28 cellular contexts compared by ENCODE assay signal in the genomic region with DNA sequence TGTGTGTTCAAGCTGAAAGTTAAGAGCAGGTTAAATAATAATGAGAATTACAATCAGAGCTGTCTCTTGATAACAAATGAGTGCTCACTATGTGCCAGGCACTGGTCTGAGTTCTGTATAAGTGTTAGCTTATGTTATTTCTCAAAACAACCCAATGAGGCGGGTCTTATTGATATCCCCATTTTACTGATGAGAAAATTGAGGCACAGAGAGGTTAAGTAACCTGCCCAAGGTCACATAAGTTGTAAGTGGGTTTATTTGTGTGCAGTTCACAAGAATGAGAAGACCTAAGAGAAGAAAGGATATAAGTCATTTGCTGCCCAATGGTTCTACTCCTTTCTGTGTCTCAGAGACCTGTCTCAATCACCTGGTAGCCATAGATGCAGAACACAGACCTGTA. TPM values are rescaled to one million over a fixed set of nuclear protein-coding genes. Genes with fewer than 3 reads are reported as not detected.
A peak's percentile ranks its signal among the peaks of the same experiment; 100 is the strongest.
DNase-seq lines count a peak whose midpoint lies in the region; ATAC-seq, FAIRE-seq and TF ChIP-seq lines count a peak whose summit lies in the region.
"Had no signal": no experiment of that assay in that cellular context is flagged by ENCODE, and none has a peak within 500 bp of the region (broad histone marks: within the 10 kb centered on the region; RNA-seq: fewer than 3 reads in every experiment).

No MANE protein-coding gene starts in this region.

- intact Hi-C loops in K562 (cut with micrococcal nuclease) (no loop called here), Right ventricle myocardium inferior (cut with DNase I) (no loop called here)

- H3K9ac ChIP-seq in GM23248 = peak overlapping the region; percentile 53
- H3K9ac ChIP-seq in K562 (ENCODE audit: insufficient read depth in 1 of 2, low read depth in 2 of 2, low read length in 2 of 2) = no peak overlapping the region
- H3K9ac ChIP-seq: KMS-11 had no signal

- no peak for TF ChIP-seq POLR2A in K562 (conservative IDR thresholded peaks at IDR 0.05)

- H3K79me2 ChIP-seq in GM23248 (ENCODE audit: insufficient read depth) = no peaks in the 10 kb centered on the region
- no peaks in the 10 kb centered on the region for H3K79me2 ChIP-seq in K562 (ENCODE audit: control insufficient read depth, insufficient read depth, low read length)
- no peaks in the 10 kb centered on the region for H3K79me2 ChIP-seq in osteoblast (ENCODE audit: insufficient read depth, low read length)

- H3K27me3 Mint-ChIP-seq in CD4-positive, CD25-positive, alpha-beta regulatory T cell = no peaks in the 10 kb centered on the region
- H3K27me3 Mint-ChIP-seq: activated naive CD8-positive, alpha-beta T cell treated with anti-CD3 and anti-CD28 coated beads, Interleukin-2, amount 10 ng/mL, durations not matched to agents 7 days and 5 days had no signal

- H3K4me2 ChIP-seq in GM23248 (ENCODE audit: unreplicated experiment) (peak overlapping the region; percentile 64), K562 (ENCODE audit: insufficient read depth, low read length) (no peak overlapping the region), osteoblast (ENCODE audit: insufficient read depth, low read length) (peak overlapping the region; percentile 41)
- H3K4me2 ChIP-seq: GM23338, KMS-11 had no signal

- FAIRE-seq in K562 (lab: Jason Lieb, UNC) = no peak
- FAIRE-seq: D721Med, islet of Langerhans, small intestine had no signal

- no peaks in the 10 kb centered on the region for H3K9me2 ChIP-seq in GM23248 (ENCODE audit: insufficient read depth)

- H3F3A ChIP-seq in GM23248 (ENCODE audit: insufficient read depth) = peaks cover 17% of the 10 kb centered on the region; the same call in 1 of the 2 replicates

- no peak for DNase-seq in CD4-positive, CD25-positive, alpha-beta regulatory T cell
- no peak for DNase-seq in GM23248
- DNase-seq in K562 (ENCODE audit: extremely low read depth in 1 of 4, low spot score in 3 of 4) = no peak
- no peak for DNase-seq in osteoblast (ENCODE audit: insufficient read length, low spot score, missing footprints)
- no peak for DNase-seq in Right ventricle myocardium inferior (ENCODE audit: missing footprints)
- no peak for DNase-seq in substantia nigra (lab: John Stamatoyannopoulos, UW)
- DNase-seq: activated CD8-positive, alpha-beta memory T cell treated with anti-CD3 and anti-CD28 coated beads, Interleukin-2, amount 50 U/mL, for 4 hours; activated naive CD8-positive, alpha-beta T cell treated with anti-CD3 and anti-CD28 coated beads, Interleukin-2, amount 10 ng/mL, durations not matched to agents 7 days and 5 days; AML-193; dermis blood vessel endothelial cell; lower lobe of right lung; NCI-H2081; NCI-H446 treated with DMSO at 0.1 percent for 48 hours; NK-92 treated with Interleukin-12 subunit alpha and Interleukin-12 subunit beta, amount 100 ng/mL, for 24 hours; psoas muscle; small intestine; stimulated activated CD4-positive, alpha-beta T cell treated with anti-CD3 and anti-CD28 coated beads, Interleukin-4, amount 100 ng/mL, for 1 hour; T1000 had no signal

- TF ChIP-seq RAD21 in K562 (CRISPR knock-in tag; conservative IDR thresholded peaks at IDR 0.05 in 1 of 2, IDR thresholded peaks at IDR 0.05 in 1 of 2) = no peak

- H3K27me3 ChIP-seq in CD4-positive, CD25-positive, alpha-beta regulatory T cell (ENCODE audit: control insufficient read depth, insufficient read depth, low read length) = no peaks in the 10 kb centered on the region
- H3K27me3 ChIP-seq in GM23248 (replicated peaks; ENCODE audit: insufficient read depth) (no peaks in the 10 kb centered on the region), K562 (ENCODE audit: control insufficient read depth in 2 of 2, insufficient read depth in 2 of 2, low read length in 2 of 2) (peaks cover 5 to 22% of the 10 kb centered on the region in 2 experiments), osteoblast (ENCODE audit: insufficient read depth, low read length) (no peaks in the 10 kb centered on the region)

- BruUV-seq in K562 (replicated peaks; lab: Mats Ljungman, UMichigan) = no TSS peak

- peaks cover 89% of the 10 kb centered on the region for H3K36me3 ChIP-seq in CD4-positive, CD25-positive, alpha-beta regulatory T cell (ENCODE audit: control insufficient read depth, insufficient read depth, low read length)
- no peaks in the 10 kb centered on the region for H3K36me3 ChIP-seq in GM23248 (ENCODE audit: low read depth)
- no peaks in the 10 kb centered on the region for H3K36me3 ChIP-seq in K562 (ENCODE audit: control insufficient read depth, insufficient read depth, low read length)
- H3K36me3 ChIP-seq in osteoblast (ENCODE audit: insufficient read depth, low read length) = no peaks in the 10 kb centered on the region

- POLR2A ChIA-PET in K562 (lab: Yijun Ruan, JAX) = no interaction called here

- CTCF ChIA-PET in K562 (lab: Yijun Ruan, JAX; ENCODE audit: low intra/inter-chr PET ratio) = no interaction called here

- in situ Hi-C loops in GM23248 (cut with MboI) = no loop called here
- in situ Hi-C loops in K562 (cut with MboI) = no loop called here

- no peak overlapping the region for H3K27ac ChIP-seq in CD4-positive, CD25-positive, alpha-beta regulatory T cell (ENCODE audit: insufficient read depth, low read length, poor library complexity, severe bottlenecking)
- H3K27ac ChIP-seq in GM23248 = peak overlapping the region; percentile 69
- H3K27ac ChIP-seq in K562 (ENCODE audit: extremely low read depth, low read depth, low read length) = no peak overlapping the region
- peak overlapping the region; percentile 6 for H3K27ac ChIP-seq in osteoblast (ENCODE audit: low read depth, low read length)
- H3K27ac ChIP-seq in substantia nigra (ENCODE audit: low read depth, low read length, poor library complexity, severe bottlenecking) = no peak overlapping the region
- H3K27ac ChIP-seq: KMS-11, lower lobe of right lung, psoas muscle had no signal

- TF ChIP-seq EP300 in K562 (IDR thresholded peaks at IDR 0.05; ENCODE audit: low read length) = no peak

- no peak overlapping the region for H3K4me3 ChIP-seq in CD4-positive, CD25-positive, alpha-beta regulatory T cell (ENCODE audit: low read depth, low read length)
- H3K4me3 ChIP-seq in GM23248 = no peak overlapping the region
- no peak overlapping the region for H3K4me3 ChIP-seq in K562
- H3K4me3 ChIP-seq in osteoblast (ENCODE audit: insufficient read depth, low read length) = no peak overlapping the region
- H3K4me3 ChIP-seq: GM23338, lower lobe of right lung, psoas muscle had no signal

- no peaks in the 10 kb centered on the region for H3K9me3 ChIP-seq in CD4-positive, CD25-positive, alpha-beta regulatory T cell (ENCODE audit: control insufficient read depth in 2 of 2, low read length in 2 of 2)
- H3K9me3 ChIP-seq in GM23248 (ENCODE audit: low read depth) = no peaks in the 10 kb centered on the region
- no peaks in the 10 kb centered on the region for H3K9me3 ChIP-seq in K562 (replicated peaks; ENCODE audit: control insufficient read depth, insufficient read depth, low read depth, low read length)
- H3K9me3 ChIP-seq in osteoblast (ENCODE audit: low read depth, low read length) = no peaks in the 10 kb centered on the region
- H3K9me3 ChIP-seq: lower lobe of right lung, psoas muscle had no signal

- no peak for ATAC-seq in CD4-positive, CD25-positive, alpha-beta regulatory T cell (ENCODE audit: low read depth in 2 of 2)
- ATAC-seq in K562 = no peak
- ATAC-seq in GM19455 (IDR thresholded peaks at IDR 0.05; ENCODE audit: unreplicated experiment) = no peak
- no peak for ATAC-seq in Right ventricle myocardium inferior
- ATAC-seq: GM23338, lower lobe of right lung, psoas muscle, SK-N-SH treated with all-trans-retinoic acid at 6 μM for 48 hours had no signal

- peak overlapping the region; percentile 64 for H2AFZ ChIP-seq in GM23248
- H2AFZ ChIP-seq in K562 (ENCODE audit: low read depth, low read length) = no peak overlapping the region
- no peak overlapping the region for H2AFZ ChIP-seq in osteoblast (ENCODE audit: low read length)
- H2AFZ ChIP-seq: GM23338 had no signal

- peaks cover 68% of the 10 kb centered on the region for H3K36me3 Mint-ChIP-seq in CD4-positive, CD25-positive, alpha-beta regulatory T cell

- H3K4me1 ChIP-seq in CD4-positive, CD25-positive, alpha-beta regulatory T cell (ENCODE audit: control insufficient read depth, insufficient read depth, low read length, poor library complexity, severe bottlenecking) = no peaks in the 10 kb centered on the region
- H3K4me1 ChIP-seq in GM23248 (ENCODE audit: insufficient read depth) = peaks cover 16% of the 10 kb centered on the region; the same call in 1 of the 2 replicates
- no peaks in the 10 kb centered on the region for H3K4me1 ChIP-seq in K562 (replicated peaks in 1 of 2; ENCODE audit: control insufficient read depth in 2 of 2, insufficient read depth in 2 of 2, low read length in 2 of 2)
- H3K4me1 ChIP-seq in osteoblast (ENCODE audit: insufficient read depth, low read length) = peaks cover 16% of the 10 kb centered on the region
- H3K4me1 ChIP-seq: psoas muscle had no signal

- H4K20me1 ChIP-seq in GM23248 (ENCODE audit: insufficient read depth) (no peaks in the 10 kb centered on the region), K562 (replicated peaks; ENCODE audit: control insufficient read depth, insufficient read depth, low read length) (no peaks in the 10 kb centered on the region), osteoblast (ENCODE audit: insufficient read depth, low read length) (no peaks in the 10 kb centered on the region)

- TF ChIP-seq CTCF in K562 (IDR thresholded peaks at IDR 0.05 in 2 of 3, conservative IDR thresholded peaks at IDR 0.05 in 1 of 3; ENCODE audit: insufficient read depth in 2 of 3, low read depth in 1 of 3, low read length in 3 of 3) (no peak), osteoblast (IDR thresholded peaks at IDR 0.05; ENCODE audit: extremely low read depth, low read depth, low read length) (no peak)

- H3K4me3 Mint-ChIP-seq in CD4-positive, CD25-positive, alpha-beta regulatory T cell = no peak overlapping the region
- H3K4me3 Mint-ChIP-seq: activated naive CD8-positive, alpha-beta T cell treated with anti-CD3 and anti-CD28 coated beads, Interleukin-2, amount 10 ng/mL, durations not matched to agents 7 days and 5 days; brain; GM23338 had no signal

- WGBS in GM23248 (ENCODE audit: low coverage in 1 of 2, low lambda C conversion rate in 2 of 2, missing lambda C conversion rate in 2 of 2), 2 experiments = 91 to 96% methylated on average over 1 of the region's 1 CpG
- 0% methylated on average over 1 of the region's 1 CpG for WGBS in K562 (ENCODE audit: insufficient coverage, low coverage, missing lambda C conversion rate)

- H3K9me3 Mint-ChIP-seq in CD4-positive, CD25-positive, alpha-beta regulatory T cell = no peaks in the 10 kb centered on the region
- H3K9me3 Mint-ChIP-seq: brain, GM23338 had no signal

- peaks cover 5 to 48% (median 33%) of the 10 kb centered on the region in 4 donors for H3K4me1 Mint-ChIP-seq in CD4-positive, CD25-positive, alpha-beta regulatory T cell

- no peaks in the 10 kb centered on the region for H3K9me1 ChIP-seq in K562 (ENCODE audit: control insufficient read depth, insufficient read depth, low read length)

- H3K27ac Mint-ChIP-seq in CD4-positive, CD25-positive, alpha-beta regulatory T cell = peak overlapping the region in 2 of 3 donors; percentile 41 to 80
- H3K27ac Mint-ChIP-seq: activated naive CD8-positive, alpha-beta T cell treated with anti-CD3 and anti-CD28 coated beads, Interleukin-2, amount 10 ng/mL, durations not matched to agents 7 days and 5 days; GM23338 had no signal

RNA-seq across cellular contexts. Expression of gene ARMH2, which starts 34.1 kb away (rescaled TPM):
- 1.8 TPM for total RNA-seq in CD4-positive, CD25-positive, alpha-beta regulatory T cell
- polyA plus RNA-seq in CD4-positive, CD25-positive, alpha-beta regulatory T cell = under 1 TPM in 2 of 4 donors, not detected in 2; 0.27 to 0.29 TPM
- total RNA-seq in GM23248 (2014; rRNA removed; shearing (Covaris generic)) = not detected in 2 replicates
- polyA plus RNA-seq in GM23248 (2016; fragmentation: Nextera tagmentation; extraction: Ambion mirVana) (not detected in 2 replicates), K562 (2011; rRNA removed) (not detected in 2 replicates), K562 (2014; fragmentation: Illumina TruSeq; extraction: Trizol) (not detected in 2 replicates), K562 (2014; fragmentation: Nextera tagmentation; extraction: Ambion mirVana) (not detected), K562 (2014; rRNA removed) (not detected in 2 replicates)
- total RNA-seq in K562 (2011; cell fraction: chromatin; rRNA removed; ENCODE audit: low replicate concordance) = not detected in 2 replicates
- total RNA-seq in K562 (2011; cell fraction: nucleolus; rRNA removed) = not detected in 2 replicates
- total RNA-seq in K562 (2011; cell fraction: nucleoplasm; rRNA removed) = not detected in 2 replicates
- total RNA-seq in K562 (2014; rRNA removed) (not detected in 2 replicates), K562 (2014; rRNA removed; fragmentation: Illumina TruSeq; extraction: Trizol) (not detected in 2 replicates), K562 (2015; rRNA removed; fragmentation: Illumina TruSeq; extraction: Trizol) (not detected in 2 replicates), K562 (2021) (not detected in 2 replicates), osteoblast (not detected in 2 replicates), Right ventricle myocardium inferior (not detected)
- not detected in 2 replicates for polyA plus RNA-seq in K562 (2011; cell fraction: cytosol; rRNA removed)
- not detected in 2 replicates for polyA plus RNA-seq in K562 (2011; cell fraction: nucleus; rRNA removed)
- not detected in 2 replicates for polyA plus RNA-seq in K562 (2012)
- polyA minus RNA-seq in K562 (2011; rRNA and poly(A)+ RNA removed) = not detected in 2 replicates
- polyA minus RNA-seq in K562 (2011; cell fraction: cytosol; rRNA and poly(A)+ RNA removed) = not detected in 2 replicates
- not detected in 2 replicates for polyA minus RNA-seq in K562 (2011; cell fraction: nucleus; rRNA and poly(A)+ RNA removed)
- total RNA-seq: dermis blood vessel endothelial cell, fibroblast of villous mesenchyme, GM23338, psoas muscle, RPMI7951, temporal lobe had no signal
- polyA plus RNA-seq: GM23338, psoas muscle, small intestine had no signal

RNA-seq across cellular contexts. Expression of gene GMNN, which starts 58.1 kb away (rescaled TPM):
- total RNA-seq in CD4-positive, CD25-positive, alpha-beta regulatory T cell = 28.3 TPM
- polyA plus RNA-seq in CD4-positive, CD25-positive, alpha-beta regulatory T cell = 10 to 100 TPM in 3 of 4 donors, 1 to 10 TPM in 1; 9.1 to 13.6 (median 11.4) TPM
- total RNA-seq in GM23248 (2014; rRNA removed; shearing (Covaris generic)) = 8.4 and 16.2 TPM in 2 replicates
- polyA plus RNA-seq in GM23248 (2016; fragmentation: Nextera tagmentation; extraction: Ambion mirVana) (25.0 and 26.5 TPM in 2 replicates), K562 (2011; rRNA removed) (125 and 167 TPM in 2 replicates), K562 (2014; fragmentation: Illumina TruSeq; extraction: Trizol) (217 and 222 TPM in 2 replicates), K562 (2014; fragmentation: Nextera tagmentation; extraction: Ambion mirVana) (100 to 1,000 TPM; 331 to 370 TPM), K562 (2014; rRNA removed) (199 and 254 TPM in 2 replicates)
- total RNA-seq in K562 (2011; cell fraction: chromatin; rRNA removed; ENCODE audit: low replicate concordance) = 62.3 and 103 TPM in 2 replicates
- total RNA-seq in K562 (2011; cell fraction: nucleolus; rRNA removed) = 65.7 and 78.8 TPM in 2 replicates
- total RNA-seq in K562 (2011; cell fraction: nucleoplasm; rRNA removed) = 98.0 and 106 TPM in 2 replicates
- total RNA-seq in K562 (2014; rRNA removed) (140 and 156 TPM in 2 replicates), K562 (2014; rRNA removed; fragmentation: Illumina TruSeq; extraction: Trizol) (189 and 216 TPM in 2 replicates), K562 (2015; rRNA removed; fragmentation: Illumina TruSeq; extraction: Trizol) (187 and 210 TPM in 2 replicates), K562 (2021) (144 and 146 TPM in 2 replicates), osteoblast (9.4 and 11.2 TPM in 2 replicates), Right ventricle myocardium inferior (8.1 TPM)
- polyA plus RNA-seq in K562 (2011; cell fraction: cytosol; rRNA removed) = 79.5 and 92.1 TPM in 2 replicates
- 50.4 and 63.0 TPM in 2 replicates for polyA plus RNA-seq in K562 (2011; cell fraction: nucleus; rRNA removed)
- polyA plus RNA-seq in K562 (2012) = 98.2 and 179 TPM in 2 replicates
- 80.2 and 85.5 TPM in 2 replicates for polyA minus RNA-seq in K562 (2011; rRNA and poly(A)+ RNA removed)
- polyA minus RNA-seq in K562 (2011; cell fraction: cytosol; rRNA and poly(A)+ RNA removed) = 43.5 and 55.4 TPM in 2 replicates
- 50.4 and 78.2 TPM in 2 replicates for polyA minus RNA-seq in K562 (2011; cell fraction: nucleus; rRNA and poly(A)+ RNA removed)

Comparison
In these comparisons a context has a peak if more than half of its experiments do, and no peak if none do; other contexts are left out.
1. H3K27ac ChIP-seq: peak in GM23248 (single experiment) and osteoblast (single experiment); none in CD4-positive, CD25-positive, alpha-beta regulatory T cell (single experiment), K562 (single experiment) and substantia nigra (single experiment).